9 cellular contexts compared by ENCODE assay signal in genomic region chr5:170306381-170306790, GRCh38. TPM values are rescaled to one million over a fixed set of nuclear protein-coding genes. Genes with fewer than 3 reads are reported as not detected.
DNase-seq lines count a peak whose midpoint lies in the region; ATAC-seq, FAIRE-seq and TF ChIP-seq lines count a peak whose summit lies in the region.
"Had no signal": no experiment of that assay in that cellular context is flagged by ENCODE, and none has a peak within 500 bp of the region (broad histone marks: within the 10 kb centered on the region; RNA-seq: fewer than 3 reads in every experiment).

No MANE protein-coding gene starts in this region.

- TF ChIP-seq CTCF in brain (conservative IDR thresholded peaks at IDR 0.05) (no peak), kidney (IDR thresholded peaks at IDR 0.05; ENCODE audit: borderline replicate concordance, extremely low read depth, insufficient read depth) (no peak)

- H3K36me3 ChIP-seq in kidney (ENCODE audit: control insufficient read depth in 1 of 2, insufficient read depth in 2 of 2, low read length in 2 of 2) = no peaks in the 10 kb centered on the region

- intact Hi-C loops in Right ventricle myocardium inferior (cut with DNase I) = no loop called here
- intact Hi-C loops in cardiac septum (cut with DNase I) = no loop called here
- intact Hi-C loops in kidney (cut with DNase I) = no loop called here

- H3K4me1 Mint-ChIP-seq in brain = peaks cover 32% of the 10 kb centered on the region
- H3K4me1 Mint-ChIP-seq in stimulated activated naive CD8-positive, alpha-beta T cell treated with anti-CD3 and anti-CD28 coated beads, Interleukin-15, amount 100 ng/mL, for 72 hours = peaks cover 96% of the 10 kb centered on the region

- no peak for FAIRE-seq in frontal cortex (lab: Jason Lieb, UNC)
- FAIRE-seq in kidney (lab: Jason Lieb, UNC) = no peak

- H3K4me1 ChIP-seq in kidney (ENCODE audit: control insufficient read depth in 1 of 2, insufficient read depth in 1 of 2, low read depth in 1 of 2, low read length in 2 of 2) = peaks cover 0 to 6% of the 10 kb centered on the region in 2 donors

- H3K27me3 Mint-ChIP-seq in brain = peaks cover 7% of the 10 kb centered on the region
- H3K27me3 Mint-ChIP-seq in stimulated activated naive CD8-positive, alpha-beta T cell treated with anti-CD3 and anti-CD28 coated beads, Interleukin-15, amount 100 ng/mL, for 72 hours = no peaks in the 10 kb centered on the region

- DNase-seq in Right ventricle myocardium inferior (ENCODE audit: missing footprints) (peak; percentile 70), cardiac septum (ENCODE audit: low spot score) (no peak), frontal cortex (ENCODE audit: low spot score in 2 of 2) (no peak), NCI-H748 (lab: John Stamatoyannopoulos, UW; ENCODE audit: unreplicated experiment) (no peak), kidney (no peak)
- DNase-seq in stimulated activated naive CD8-positive, alpha-beta T cell treated with anti-CD3 and anti-CD28 coated beads, Interleukin-15, amount 100 ng/mL, for 72 hours = no peak

- no peak overlapping the region for H3K4me3 ChIP-seq in kidney (ENCODE audit: low read length in 2 of 2)
- H3K4me3 ChIP-seq: skin epidermis had no signal

- H3K9me3 ChIP-seq in kidney (ENCODE audit: control insufficient read depth in 1 of 2, low read length in 2 of 2) = no peaks in the 10 kb centered on the region

- no peak overlapping the region for H3K27ac ChIP-seq in kidney (ENCODE audit: low read depth in 2 of 2, low read length in 2 of 2)

- peak; percentile 72 for ATAC-seq in Right ventricle myocardium inferior
- ATAC-seq in HG03439 (IDR thresholded peaks at IDR 0.05; ENCODE audit: unreplicated experiment) = peak; percentile 73
- peak; percentile 60 for ATAC-seq in stimulated activated naive CD8-positive, alpha-beta T cell treated with anti-CD3 and anti-CD28 coated beads, Interleukin-15, amount 100 ng/mL, for 72 hours

- H3K4me3 Mint-ChIP-seq in brain = no peak overlapping the region
- H3K4me3 Mint-ChIP-seq in stimulated activated naive CD8-positive, alpha-beta T cell treated with anti-CD3 and anti-CD28 coated beads, Interleukin-15, amount 100 ng/mL, for 72 hours = no peak overlapping the region

- no peak overlapping the region for H3K9ac ChIP-seq in kidney (ENCODE audit: low read length in 2 of 2)

- peaks cover 0 to 6% (median 0%) of the 10 kb centered on the region in 5 experiments for H3K9me3 Mint-ChIP-seq in brain
- no peaks in the 10 kb centered on the region for H3K9me3 Mint-ChIP-seq in stimulated activated naive CD8-positive, alpha-beta T cell treated with anti-CD3 and anti-CD28 coated beads, Interleukin-15, amount 100 ng/mL, for 72 hours

- H3K27ac Mint-ChIP-seq in brain = peak overlapping the region in 3 of 5 experiments; percentile 70 to 89 (median 83)
- no peak overlapping the region for H3K27ac Mint-ChIP-seq in stimulated activated naive CD8-positive, alpha-beta T cell treated with anti-CD3 and anti-CD28 coated beads, Interleukin-15, amount 100 ng/mL, for 72 hours

- no peaks in the 10 kb centered on the region for H3K36me3 Mint-ChIP-seq in brain

RNA-seq across cellular contexts. Expression of gene LCP2, which starts 8.8 kb away (rescaled TPM):
- total RNA-seq in Right ventricle myocardium inferior (6.7 TPM), cardiac septum (6.2 TPM), frontal cortex (1.2 TPM), kidney (48.8 TPM)
- polyA plus RNA-seq in brain (ENCODE audit: insufficient read depth, low read depth, low replicate concordance) (2.6 TPM), kidney (ENCODE audit: insufficient read depth, low read depth, low replicate concordance) (4.6 TPM)

Comparison
In these comparisons a context has a peak if more than half of its experiments do, and no peak if none do; other contexts are left out.
1. H3K27ac Mint-ChIP-seq: peak in brain (3 of 5); none in stimulated activated naive CD8-positive, alpha-beta T cell treated with anti-CD3 and anti-CD28 coated beads, Interleukin-15, amount 100 ng/mL, for 72 hours (0 of 2).
2. Peak in every context shown above with its lines, with median percentiles within 50 percentile points of each other: ATAC-seq.